ENCODE assay signal across 10 cellular contexts in genomic region chr5:95087819-95088317, GRCh38.
DNase-seq lines count a peak whose midpoint lies in the region; ATAC-seq and TF ChIP-seq lines count a peak whose summit lies in the region.
"Had no signal": no experiment of that assay in that cellular context is flagged by ENCODE, and none has a peak within 500 bp of the region (broad histone marks: within the 10 kb centered on the region; RNA-seq: fewer than 3 reads in every experiment).

No MANE protein-coding gene starts in this region.

- peak; percentile 77 for DNase-seq in GM12865 (ENCODE audit: low read depth)
- DNase-seq in fibroblast of pulmonary artery (ENCODE audit: low read depth) = peak; percentile 6
- DNase-seq in OCI-M1 (lab: John Stamatoyannopoulos, UW) = no peak
- no peak for DNase-seq in activated CD8-positive, alpha-beta memory T cell treated with anti-CD3 and anti-CD28 coated beads, Interleukin-2, amount 50 U/mL, for 4 hours
- no peak for DNase-seq in NCI-H446 (lab: John Stamatoyannopoulos, UW)
- DNase-seq in A673 (ENCODE audit: low spot score) = no peak
- DNase-seq: colonic mucosa, MG63 had no signal

- TF ChIP-seq CTCF in GM12865 (IDR thresholded peaks at IDR 0.05; ENCODE audit: insufficient read depth, low read depth, low read length, missing control alignments) = no peak
- no peak for TF ChIP-seq CTCF in fibroblast of pulmonary artery (IDR thresholded peaks at IDR 0.05; ENCODE audit: low read length, missing control alignments)
- TF ChIP-seq CTCF in A673 (conservative IDR thresholded peaks at IDR 0.05; ENCODE audit: low read depth, low read length) = no peak

- H3K4me3 ChIP-seq in GM12865 (ENCODE audit: low read depth, low read length) (no peak overlapping the region), fibroblast of pulmonary artery (replicated peaks; ENCODE audit: low read depth, low read length) (no peak overlapping the region), A673 (ENCODE audit: low read depth, low read length, poor library complexity, severe bottlenecking) (no peak overlapping the region)
- H3K4me3 ChIP-seq: colonic mucosa, MG63 had no signal

- ATAC-seq in GM19468 (IDR thresholded peaks at IDR 0.05; ENCODE audit: extremely low read depth, unreplicated experiment) (peak; percentile 65), HG03175 (IDR thresholded peaks at IDR 0.05; ENCODE audit: unreplicated experiment) (peak; percentile 78)

- no TSS peak for BruUV-seq in A673 (replicated peaks; lab: Mats Ljungman, UMichigan)

- no peaks in the 10 kb centered on the region for H3K9me3 ChIP-seq in A673 (ENCODE audit: low read depth, low read length, poor library complexity, severe bottlenecking)
- H3K9me3 ChIP-seq: colonic mucosa, MG63 had no signal

- no peaks in the 10 kb centered on the region for H3K4me1 ChIP-seq in A673 (ENCODE audit: insufficient read depth, low read length, poor library complexity, severe bottlenecking)
- H3K4me1 ChIP-seq: colonic mucosa had no signal

- POLR2A ChIA-PET in A673 (lab: Charles Lee; ENCODE audit: low non-redundant PET) = no interaction called here

- H3K27me3 ChIP-seq in A673 (replicated peaks; ENCODE audit: insufficient read depth, low read depth, low read length, poor library complexity) = no peaks in the 10 kb centered on the region
- H3K27me3 ChIP-seq: colonic mucosa, MG63 had no signal

- no peak overlapping the region for H3K27ac ChIP-seq in A673 (ENCODE audit: low read depth, low read length, poor library complexity, severe bottlenecking)
- H3K27ac ChIP-seq: colonic mucosa had no signal

- CTCF ChIA-PET in A673 (lab: Charles Lee) = no interaction called here

- intact Hi-C loops in A673 (cut with micrococcal nuclease; ENCODE audit: unreplicated experiment) = no loop called here

- no peaks in the 10 kb centered on the region for H3K36me3 ChIP-seq in A673 (ENCODE audit: insufficient read depth, low read length, poor library complexity, severe bottlenecking)
- H3K36me3 ChIP-seq: colonic mucosa, MG63 had no signal

Comparison
In these comparisons a context has a peak if more than half of its experiments do, and no peak if none do; other contexts are left out.
1. DNase-seq: peak in GM12865 (single experiment) and fibroblast of pulmonary artery (single experiment); none in OCI-M1 (single experiment), activated CD8-positive, alpha-beta memory T cell treated with anti-CD3 and anti-CD28 coated beads, Interleukin-2, amount 50 U/mL, for 4 hours (single experiment), NCI-H446 (0 of 2) and A673 (single experiment).